26 cellular contexts compared by ENCODE assay signal in the genomic region with DNA sequence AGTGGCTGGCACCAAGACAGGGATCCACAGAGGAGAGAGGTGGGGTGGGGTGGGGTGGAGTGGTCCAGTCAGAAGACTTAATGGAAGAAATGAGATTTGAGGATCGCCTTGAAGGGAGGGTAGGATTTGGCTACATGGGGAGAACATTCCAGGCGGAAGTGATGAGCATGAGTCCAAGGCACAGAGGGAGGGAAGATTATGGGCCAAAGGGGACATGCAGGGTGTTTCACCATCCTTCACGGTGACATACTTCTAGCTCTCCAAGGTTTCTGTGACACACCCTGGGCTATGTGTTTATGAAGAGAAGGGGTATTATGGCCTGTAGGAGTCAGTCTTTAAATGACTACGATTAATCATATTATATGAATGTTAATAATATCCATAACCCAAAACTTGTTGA.
"Had no signal": no experiment of that assay in that cellular context is flagged by ENCODE, and none has a peak within 500 bp of the region (broad histone marks: within the 10 kb centered on the region; RNA-seq: fewer than 3 reads in every experiment).

No MANE protein-coding gene starts in this region.

- DNase-seq: dermis blood vessel endothelial cell; effector memory CD4-positive, alpha-beta T cell; esophagus squamous epithelium; heart right ventricle; hippocampal formation; left cardiac atrium; naive B cell; posterior cingulate gyrus; right lobe of liver; small intestine; stimulated activated CD4-positive, alpha-beta T cell treated with anti-CD3 and anti-CD28 coated beads, Interleukin-15, amount 100 ng/mL, for 24 hours; stimulated activated CD4-positive, alpha-beta T cell treated with anti-CD3 and anti-CD28 coated beads, Interleukin-2, amount 100 ng/mL, for 48 hours; stimulated activated naive B cell treated with anti-CD40 and anti-IgM and Interleukin-4, amounts not matched to agents 10 μg/mL and 1 μg/mL and 100 μg/mL, for 72 hours; transverse colon; upper lobe of right lung had no signal

- H3K4me3 Mint-ChIP-seq: central memory CD8-positive, alpha-beta T cell; memory B cell; naive B cell; natural killer cell treated with Interleukin-12 subunit alpha and Interleukin-12 subunit beta and Interleukin-15 and Interleukin-18, amount 100 ng/mL, for 72 hours; neural crest cell; stimulated activated naive B cell treated with anti-CD40 and anti-IgM and Interleukin-4, amounts not matched to agents 10 μg/mL and 1 μg/mL and 100 μg/mL, for 72 hours; stimulated activated naive CD8-positive, alpha-beta T cell treated with anti-CD3 and anti-CD28 coated beads, Interleukin-15, Interleukin-2, amounts not matched to agents 100 ng/mL and 50 ng/mL, for 24 hours had no signal

- H3K27ac Mint-ChIP-seq: memory B cell; naive B cell; natural killer cell treated with Interleukin-12 subunit alpha and Interleukin-12 subunit beta and Interleukin-15 and Interleukin-18, amount 100 ng/mL, for 72 hours; stimulated activated naive B cell treated with anti-CD40 and anti-IgM and Interleukin-4, amounts not matched to agents 10 μg/mL and 1 μg/mL and 100 μg/mL, for 72 hours; stimulated activated naive CD8-positive, alpha-beta T cell treated with anti-CD3 and anti-CD28 coated beads, Interleukin-15, Interleukin-2, amounts not matched to agents 100 ng/mL and 50 ng/mL, for 24 hours had no signal

- H3K4me1 ChIP-seq: esophagus squamous epithelium, gastrocnemius medialis, psoas muscle, right lobe of liver, transverse colon, upper lobe of right lung, vagina had no signal

- H3K4me3 ChIP-seq: coronary artery, esophagus squamous epithelium, gastrocnemius medialis, heart right ventricle, lung, psoas muscle, right lobe of liver, suprapubic skin, transverse colon, upper lobe of right lung, vagina had no signal

- H3K36me3 Mint-ChIP-seq: memory B cell; naive B cell; natural killer cell treated with Interleukin-12 subunit alpha and Interleukin-12 subunit beta and Interleukin-15 and Interleukin-18, amount 100 ng/mL, for 72 hours; stimulated activated naive B cell treated with anti-CD40 and anti-IgM and Interleukin-4, amounts not matched to agents 10 μg/mL and 1 μg/mL and 100 μg/mL, for 72 hours had no signal

- H3K9me3 ChIP-seq: esophagus squamous epithelium, gastrocnemius medialis, heart right ventricle, psoas muscle, right lobe of liver, suprapubic skin, transverse colon, upper lobe of right lung, vagina had no signal

- H3K36me3 ChIP-seq: esophagus squamous epithelium, gastrocnemius medialis, heart right ventricle, right lobe of liver, suprapubic skin, transverse colon, upper lobe of right lung, vagina had no signal

- H3K9me3 Mint-ChIP-seq: central memory CD8-positive, alpha-beta T cell; memory B cell; naive B cell; natural killer cell treated with Interleukin-12 subunit alpha and Interleukin-12 subunit beta and Interleukin-15 and Interleukin-18, amount 100 ng/mL, for 72 hours; neural crest cell; stimulated activated naive B cell treated with anti-CD40 and anti-IgM and Interleukin-4, amounts not matched to agents 10 μg/mL and 1 μg/mL and 100 μg/mL, for 72 hours; stimulated activated naive CD8-positive, alpha-beta T cell treated with anti-CD3 and anti-CD28 coated beads, Interleukin-15, Interleukin-2, amounts not matched to agents 100 ng/mL and 50 ng/mL, for 24 hours had no signal

- H3K27ac ChIP-seq: psoas muscle, right lobe of liver, transverse colon, upper lobe of right lung, vagina had no signal

- H3K27me3 ChIP-seq: esophagus squamous epithelium, gastrocnemius medialis, heart right ventricle, right lobe of liver, suprapubic skin, transverse colon, upper lobe of right lung, vagina had no signal

- H3K4me1 Mint-ChIP-seq: central memory CD8-positive, alpha-beta T cell; memory B cell; naive B cell; neural crest cell; stimulated activated naive B cell treated with anti-CD40 and anti-IgM and Interleukin-4, amounts not matched to agents 10 μg/mL and 1 μg/mL and 100 μg/mL, for 72 hours had no signal
